Comparison of ENCODE assay signal across 22 cellular contexts in the genomic region with DNA sequence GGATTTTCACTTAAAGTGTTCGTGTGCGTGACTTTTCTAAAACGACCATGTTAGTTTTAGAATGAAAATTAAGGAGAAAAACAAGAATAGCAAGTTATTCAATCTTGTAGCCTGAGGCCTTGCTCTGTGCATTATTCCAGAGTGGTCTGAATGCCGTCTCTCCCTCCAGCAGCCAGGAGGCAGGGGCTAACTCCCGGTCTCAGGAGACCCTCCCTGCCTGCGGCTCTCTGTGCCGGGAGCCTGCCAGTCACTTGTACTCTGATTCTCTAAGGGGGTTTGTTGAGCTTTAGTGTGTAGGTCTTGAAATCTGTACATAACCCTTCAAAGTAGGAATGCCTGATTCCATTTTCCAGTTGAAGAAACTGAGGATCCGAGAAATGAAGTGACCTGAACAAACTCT.
"Had no signal": no experiment of that assay in that cellular context is flagged by ENCODE, and none has a peak within 500 bp of the region (broad histone marks: within the 10 kb centered on the region; RNA-seq: fewer than 3 reads in every experiment).

No MANE protein-coding gene starts in this region.

- H3K79me2 ChIP-seq: parathyroid adenoma had no signal

- H3K36me3 Mint-ChIP-seq: naive thymus-derived CD8-positive, alpha-beta T cell; stimulated activated effector memory CD8-positive, alpha-beta T cell treated with anti-CD3 and anti-CD28 coated beads, Interleukin-12 subunit alpha, Interleukin-12 subunit beta, amount 100 ng/mL, for 72 hours had no signal

- H3K4me1 ChIP-seq: left lung, parathyroid adenoma, stomach, tibial artery had no signal

- DNase-seq: cerebellar nuclear complex; cortex of kidney; effector CD4-positive, alpha-beta T cell; gastrocnemius medialis; heart right ventricle; hippocampal formation; left cardiac atrium; left lung; mesendoderm; occipital lobe; stimulated activated CD4-positive, alpha-beta T cell treated with anti-CD3 and anti-CD28 coated beads, Interleukin-2, amount 100 ng/mL, for 24 hours; stimulated activated CD4-positive, alpha-beta T cell treated with anti-CD3 and anti-CD28 coated beads, Interleukin-4, amount 100 ng/mL, for 24 hours; stimulated activated naive CD4-positive, alpha-beta T cell treated with Interleukin-2 at 50 U/mL for 16 hours; stomach; tibial artery; upper lobe of left lung had no signal

- H3K9ac ChIP-seq: parathyroid adenoma had no signal

- H3K27me3 ChIP-seq: gastrocnemius medialis, heart right ventricle, left lung, right atrium auricular region, stomach, tibial artery, upper lobe of left lung had no signal

- H3K4me3 Mint-ChIP-seq: naive thymus-derived CD8-positive, alpha-beta T cell; stimulated activated effector memory CD8-positive, alpha-beta T cell treated with anti-CD3 and anti-CD28 coated beads, Interleukin-12 subunit alpha, Interleukin-12 subunit beta, amount 100 ng/mL, for 72 hours had no signal

- H3K27ac ChIP-seq: gastrocnemius medialis, heart right ventricle, left lung, parathyroid adenoma, right atrium auricular region, stomach, tibial artery had no signal

- H3K36me3 ChIP-seq: gastrocnemius medialis, heart right ventricle, left lung, right atrium auricular region, upper lobe of left lung had no signal

- H3K9me3 ChIP-seq: gastrocnemius medialis, tibial artery had no signal

- H3K9me3 Mint-ChIP-seq: stimulated activated effector memory CD8-positive, alpha-beta T cell treated with anti-CD3 and anti-CD28 coated beads, Interleukin-12 subunit alpha, Interleukin-12 subunit beta, amount 100 ng/mL, for 72 hours had no signal

- H3K4me3 ChIP-seq: gastrocnemius medialis, heart right ventricle, left lung, right atrium auricular region, stomach, tibial artery, upper lobe of left lung had no signal

- H3K4me1 Mint-ChIP-seq: stimulated activated effector memory CD8-positive, alpha-beta T cell treated with anti-CD3 and anti-CD28 coated beads, Interleukin-12 subunit alpha, Interleukin-12 subunit beta, amount 100 ng/mL, for 72 hours had no signal

- H2AFZ ChIP-seq: parathyroid adenoma had no signal

- H3K27ac Mint-ChIP-seq: naive thymus-derived CD8-positive, alpha-beta T cell; progenitor cell of endocrine pancreas; stimulated activated effector memory CD8-positive, alpha-beta T cell treated with anti-CD3 and anti-CD28 coated beads, Interleukin-12 subunit alpha, Interleukin-12 subunit beta, amount 100 ng/mL, for 72 hours had no signal

- ATAC-seq: gastrocnemius medialis; heart right ventricle; left cardiac atrium; left lung; naive thymus-derived CD8-positive, alpha-beta T cell; sciatic nerve; stimulated activated effector memory CD8-positive, alpha-beta T cell treated with anti-CD3 and anti-CD28 coated beads, Interleukin-12 subunit alpha, Interleukin-12 subunit beta, amount 100 ng/mL, for 72 hours had no signal

- H3K27me3 Mint-ChIP-seq: progenitor cell of endocrine pancreas had no signal
